ENCODE assay signal across 24 cellular contexts in the genomic region with DNA sequence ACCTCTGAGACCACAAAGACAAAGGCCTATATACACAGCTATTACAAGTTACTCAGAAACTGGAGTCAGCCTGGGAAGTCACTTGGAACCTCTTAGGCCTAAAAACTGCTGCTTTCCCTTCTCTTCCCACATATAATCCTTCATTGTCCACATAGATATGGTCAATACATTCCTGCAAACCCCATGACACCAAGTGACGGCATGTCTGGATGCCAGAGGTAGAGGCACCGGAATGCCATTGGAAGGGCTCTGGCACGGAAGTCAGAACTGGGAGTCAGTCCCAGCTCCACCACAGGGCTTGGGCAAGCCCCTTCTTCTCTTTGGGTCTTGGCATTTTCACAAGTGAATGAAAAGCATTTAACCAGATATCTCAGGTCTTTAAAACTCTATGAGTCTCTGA.
DNase-seq lines count a peak whose midpoint lies in the region; ATAC-seq and TF ChIP-seq lines count a peak whose summit lies in the region.
"Had no signal": no experiment of that assay in that cellular context is flagged by ENCODE, and none has a peak within 500 bp of the region (broad histone marks: within the 10 kb centered on the region; RNA-seq: fewer than 3 reads in every experiment).

No MANE protein-coding gene starts in this region.

- no peaks in the 10 kb centered on the region for H3K27me3 ChIP-seq in mammary epithelial cell (ENCODE audit: insufficient read depth, low read length)
- H3K27me3 ChIP-seq in stomach, result peaks cover 0 to 27% (median 0%) of the 10 kb centered on the region in 3 donors
- H3K27me3 ChIP-seq: SJCRH30 had no signal

- H3K4me1 Mint-ChIP-seq in MCF 10A (ENCODE audit: insufficient read depth, unreplicated experiment), result peaks cover 12% of the 10 kb centered on the region
- H3K4me1 Mint-ChIP-seq: CD8-positive, alpha-beta memory T cell had no signal

- H3K27ac Mint-ChIP-seq in MCF 10A (ENCODE audit: low read depth, unreplicated experiment), result no peak overlapping the region
- H3K27ac Mint-ChIP-seq: CD8-positive, alpha-beta memory T cell; IgD-negative memory B cell had no signal

- H3K9me3 ChIP-seq in mammary epithelial cell (replicated peaks; ENCODE audit: insufficient read depth, low read length) (no peaks in the 10 kb centered on the region), stomach (no peaks in the 10 kb centered on the region)
- H3K9me3 ChIP-seq: SJCRH30 had no signal

- H3K4me3 Mint-ChIP-seq in MCF 10A (ENCODE audit: unreplicated experiment), result no peak overlapping the region
- H3K4me3 Mint-ChIP-seq: CD8-positive, alpha-beta memory T cell; IgD-negative memory B cell had no signal

- H4K20me1 ChIP-seq in mammary epithelial cell (ENCODE audit: insufficient read depth, low read length), result no peaks in the 10 kb centered on the region

- H3K79me2 ChIP-seq in mammary epithelial cell (ENCODE audit: insufficient read depth, low read length), result no peaks in the 10 kb centered on the region

- no peak overlapping the region for H3K9ac ChIP-seq in mammary epithelial cell (ENCODE audit: insufficient read depth, low read length)

- no peak overlapping the region for H3K4me3 ChIP-seq in mammary epithelial cell (replicated peaks in 1 of 3; ENCODE audit: insufficient read depth in 1 of 3, low read depth in 2 of 3, low read length in 3 of 3)
- no peak overlapping the region for H3K4me3 ChIP-seq in stomach
- H3K4me3 ChIP-seq: SJCRH30 had no signal

- TF ChIP-seq CTCF in mammary epithelial cell (conservative IDR thresholded peaks at IDR 0.05 in 1 of 2, IDR thresholded peaks at IDR 0.05 in 1 of 2; ENCODE audit: extremely low read depth in 1 of 2, insufficient read depth in 1 of 2, low read depth in 1 of 2, low read length in 2 of 2) (no peak), MCF 10A (IDR thresholded peaks at IDR 0.05; ENCODE audit: unreplicated experiment) (no peak), stomach (IDR thresholded peaks at IDR 0.05) (no peak)

- H3K4me1 ChIP-seq in mammary epithelial cell (ENCODE audit: insufficient read depth, low read length) (peaks cover 12% of the 10 kb centered on the region), stomach (no peaks in the 10 kb centered on the region)

- in situ Hi-C loops in mammary epithelial cell (cut with MboI; ENCODE audit: low sequenced_read_pairs in 2 of 2), result no loop called here
- in situ Hi-C loops in SK-MEL-5 (cut with HindIII; ENCODE audit: low pct_unique_long_range_greater_than_20kb, low sequenced_read_pairs), result no loop called here

- no peak for TF ChIP-seq EP300 in stomach (IDR thresholded peaks at IDR 0.05)

- H3K36me3 Mint-ChIP-seq in MCF 10A (ENCODE audit: insufficient read depth, unreplicated experiment), result no peaks in the 10 kb centered on the region
- H3K36me3 Mint-ChIP-seq: CD8-positive, alpha-beta memory T cell; IgD-negative memory B cell had no signal

- H3K9me3 Mint-ChIP-seq in MCF 10A (ENCODE audit: unreplicated experiment), result no peaks in the 10 kb centered on the region
- H3K9me3 Mint-ChIP-seq: CD8-positive, alpha-beta memory T cell had no signal

- intact Hi-C loops in mammary epithelial cell (cut with micrococcal nuclease), result no loop called here
- intact Hi-C loops in MCF 10A (cut with micrococcal nuclease), result no loop called here
- intact Hi-C loops in stomach (cut with DNase I; ENCODE audit: low total_unique reads), result no loop called here

- no peak overlapping the region for H3K27ac ChIP-seq in mammary epithelial cell (ENCODE audit: insufficient read depth, low read depth, low read length)
- no peak overlapping the region for H3K27ac ChIP-seq in stomach
- H3K27ac ChIP-seq: C4-2B, RWPE1, SJCRH30 had no signal

- H3K27me3 Mint-ChIP-seq in MCF 10A (ENCODE audit: insufficient read depth, unreplicated experiment), result peaks cover 21% of the 10 kb centered on the region

- H3K36me3 ChIP-seq in mammary epithelial cell (ENCODE audit: insufficient read depth, low read length) (no peaks in the 10 kb centered on the region), stomach (no peaks in the 10 kb centered on the region)
- H3K36me3 ChIP-seq: SJCRH30 had no signal

- H3K4me2 ChIP-seq in mammary epithelial cell (ENCODE audit: insufficient read depth, low read depth, low read length), result no peak overlapping the region

- ATAC-seq in GM21529 (IDR thresholded peaks at IDR 0.05; ENCODE audit: unreplicated experiment), result no peak

- 12% methylated on average over 3 of the region's 3 CpGs for WGBS in mammary epithelial cell (ENCODE audit: low coverage, missing lambda C conversion rate)
- 76 to 92% (median 80%) methylated on average over 3 of the region's 3 CpGs for WGBS in stomach, 5 donors

- CTCF ChIA-PET in mammary epithelial cell (lab: Charles Lee; ENCODE audit: low non-redundant PET), result no interaction called here
- CTCF ChIA-PET in MCF 10A (lab: Yijun Ruan, JAX), result no interaction called here

- DNase-seq in mammary epithelial cell (peak; percentile 13), MCF 10A (ENCODE audit: unreplicated experiment) (no peak), SK-MEL-5 (ENCODE audit: low read depth, low spot score) (peak; percentile 15), kidney tubule cell (ENCODE audit: low spot score) (peak; percentile 65), stomach (peak; percentile 7), HT-29 (ENCODE audit: low spot score) (no peak)
- DNase-seq: Calu3; CD8-positive, alpha-beta memory T cell; DMS153; GOT3; HCEC 1CT; MV-4-11; NCI-H1105 treated with DMSO at 0.1 percent for 48 hours; NCI-H2081; NCI-H2171; NCI-H345; NCI-H524; NCI-H774; NK-92 treated with Interleukin-12 subunit alpha and Interleukin-12 subunit beta, amount 100 ng/mL, for 24 hours; SJCRH30 had no signal

- no peak overlapping the region for H2AFZ ChIP-seq in mammary epithelial cell (ENCODE audit: low read depth, low read length)

- BruUV-seq in mammary epithelial cell (replicated peaks; lab: Mats Ljungman, UMichigan), result no TSS peak
- no TSS peak for BruUV-seq in MCF 10A (replicated peaks; lab: Mats Ljungman, UMichigan)

- dilution Hi-C loops in mammary epithelial cell (cut with HindIII; ENCODE audit: low sequenced_read_pairs), result no loop called here

- POLR2A ChIA-PET in MCF 10A (lab: Yijun Ruan, JAX), result interaction anchor here (1.0 kb wide), 1 partner anchor 9 kb away, joined by 3 read pairs; no protein-coding TSS in a partner anchor

- TF ChIP-seq POLR2A in stomach (IDR thresholded peaks at IDR 0.05), result no peak

Comparison
In these comparisons a context has a peak if more than half of its experiments do, and no peak if none do; other contexts are left out.
1. DNase-seq: peak in mammary epithelial cell (single experiment), SK-MEL-5 (single experiment), kidney tubule cell (single experiment) and stomach (single experiment); none in MCF 10A (single experiment) and HT-29 (single experiment).